ENCODE assay signal across 1 cellular context in the genomic region with DNA sequence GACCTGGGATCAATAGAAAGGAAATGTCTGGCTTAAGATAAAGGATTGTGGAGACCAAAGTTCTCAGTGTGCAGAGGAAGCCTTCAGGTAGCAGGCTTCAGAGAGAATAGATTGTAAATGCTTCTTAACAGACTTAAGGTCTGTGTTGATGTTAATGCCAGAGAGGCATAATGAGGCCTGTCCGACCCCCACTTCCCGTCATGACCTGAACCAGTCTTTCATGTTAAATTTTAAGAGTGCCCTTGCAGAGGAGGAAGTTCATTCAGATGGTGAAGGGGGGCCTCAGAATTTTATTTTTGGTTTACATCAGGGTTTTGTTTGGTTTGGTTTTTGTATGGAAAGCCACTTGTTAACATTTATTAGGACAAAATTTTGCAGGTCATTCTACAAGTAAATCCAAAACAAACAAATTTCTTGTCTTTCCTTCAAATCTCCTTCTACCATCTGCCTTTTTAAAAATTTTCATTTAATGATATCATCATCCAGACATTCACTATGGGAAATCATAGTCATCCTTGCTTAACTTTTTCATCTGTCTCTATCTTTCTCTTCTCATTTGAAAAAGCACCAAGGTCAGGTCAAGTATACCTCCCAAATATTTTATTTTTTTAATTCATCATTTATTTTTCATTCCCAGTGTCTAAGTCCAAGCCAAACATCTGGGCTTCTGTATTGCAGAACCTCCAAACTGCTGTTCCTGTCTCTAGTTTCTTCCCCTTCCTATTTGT.
TF ChIP-seq lines count a peak whose summit lies in the region.

No MANE protein-coding gene starts in this region.

TF ChIP-seq in SK-N-SH treated with all-trans-retinoic acid at 6 μM for 48 hours, 23 proteins besides CTCF, POLR2A, EP300 and RAD21 (continued from another document):
- TF ChIP-seq, protein P1, sequence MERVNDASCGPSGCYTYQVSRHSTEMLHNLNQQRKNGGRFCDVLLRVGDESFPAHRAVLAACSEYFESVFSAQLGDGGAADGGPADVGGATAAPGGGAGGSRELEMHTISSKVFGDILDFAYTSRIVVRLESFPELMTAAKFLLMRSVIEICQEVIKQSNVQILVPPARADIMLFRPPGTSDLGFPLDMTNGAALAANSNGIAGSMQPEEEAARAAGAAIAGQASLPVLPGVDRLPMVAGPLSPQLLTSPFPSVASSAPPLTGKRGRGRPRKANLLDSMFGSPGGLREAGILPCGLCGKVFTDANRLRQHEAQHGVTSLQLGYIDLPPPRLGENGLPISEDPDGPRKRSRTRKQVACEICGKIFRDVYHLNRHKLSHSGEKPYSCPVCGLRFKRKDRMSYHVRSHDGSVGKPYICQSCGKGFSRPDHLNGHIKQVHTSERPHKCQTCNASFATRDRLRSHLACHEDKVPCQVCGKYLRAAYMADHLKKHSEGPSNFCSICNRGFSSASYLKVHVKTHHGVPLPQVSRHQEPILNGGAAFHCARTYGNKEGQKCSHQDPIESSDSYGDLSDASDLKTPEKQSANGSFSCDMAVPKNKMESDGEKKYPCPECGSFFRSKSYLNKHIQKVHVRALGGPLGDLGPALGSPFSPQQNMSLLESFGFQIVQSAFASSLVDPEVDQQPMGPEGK (CRISPR knock-in tag; IDR thresholded peaks at IDR 0.05; ENCODE audit: borderline replicate concordance) = no peak
- TF ChIP-seq PPARA (CRISPR knock-in tag; IDR thresholded peaks at IDR 0.05; ENCODE audit: borderline replicate concordance) (no peak), RARB (CRISPR knock-in tag; IDR thresholded peaks at IDR 0.05) (no peak)
- TF ChIP-seq, protein P2, sequence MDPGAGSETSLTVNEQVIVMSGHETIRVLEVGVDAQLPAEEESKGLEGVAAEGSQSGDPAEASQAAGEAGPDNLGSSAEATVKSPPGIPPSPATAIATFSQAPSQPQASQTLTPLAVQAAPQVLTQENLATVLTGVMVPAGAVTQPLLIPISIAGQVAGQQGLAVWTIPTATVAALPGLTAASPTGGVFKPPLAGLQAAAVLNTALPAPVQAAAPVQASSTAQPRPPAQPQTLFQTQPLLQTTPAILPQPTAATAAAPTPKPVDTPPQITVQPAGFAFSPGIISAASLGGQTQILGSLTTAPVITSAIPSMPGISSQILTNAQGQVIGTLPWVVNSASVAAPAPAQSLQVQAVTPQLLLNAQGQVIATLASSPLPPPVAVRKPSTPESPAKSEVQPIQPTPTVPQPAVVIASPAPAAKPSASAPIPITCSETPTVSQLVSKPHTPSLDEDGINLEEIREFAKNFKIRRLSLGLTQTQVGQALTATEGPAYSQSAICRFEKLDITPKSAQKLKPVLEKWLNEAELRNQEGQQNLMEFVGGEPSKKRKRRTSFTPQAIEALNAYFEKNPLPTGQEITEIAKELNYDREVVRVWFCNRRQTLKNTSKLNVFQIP (CRISPR knock-in tag; IDR thresholded peaks at IDR 0.05; ENCODE audit: borderline replicate concordance, low read depth) = no peak
